ENCODE assay signal across 8 cellular contexts in the genomic region with DNA sequence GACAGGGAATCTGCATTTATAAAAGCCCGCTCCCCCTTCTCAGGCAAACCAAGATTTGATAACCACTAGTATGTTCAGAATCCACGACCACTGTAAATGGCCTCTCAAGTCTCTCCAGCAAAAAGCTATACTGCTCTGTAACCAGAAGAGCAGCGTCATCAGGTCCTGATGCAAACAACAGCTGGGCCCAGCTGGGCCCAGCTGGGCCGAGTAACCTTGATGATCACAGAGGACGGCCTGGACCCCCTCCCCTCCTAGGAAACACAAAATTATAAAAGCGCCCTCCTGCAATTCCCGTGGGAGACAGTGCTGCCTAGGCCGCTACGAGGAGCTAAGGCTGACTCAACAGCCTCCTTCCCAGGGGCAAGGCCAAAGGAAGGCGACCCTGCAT. TPM values are rescaled to one million over a fixed set of nuclear protein-coding genes. Genes with fewer than 3 reads are reported as not detected.
DNase-seq lines count a peak whose midpoint lies in the region; ATAC-seq and TF ChIP-seq lines count a peak whose summit lies in the region.

No MANE protein-coding gene starts in this region.

- H3K36me3 ChIP-seq in Karpas-422 (ENCODE audit: insufficient read depth, low read length), result peaks cover 26% of the 10 kb centered on the region
- no peaks in the 10 kb centered on the region for H3K36me3 ChIP-seq in duodenal mucosa (ENCODE audit: control insufficient read depth in 1 of 2, insufficient read depth in 2 of 2, low read length in 2 of 2)

- H3K9ac ChIP-seq in Karpas-422 (ENCODE audit: low read length) (peak overlapping the region; percentile 86), duodenal mucosa (ENCODE audit: low read depth in 1 of 2, low read length in 2 of 2) (peak overlapping the region; percentile 65 to 86)

- peaks cover 7% of the 10 kb centered on the region for H3K36me3 Mint-ChIP-seq in nephron progenitor cell (ENCODE audit: low read depth)

- H3K27me3 Mint-ChIP-seq in nephron progenitor cell (ENCODE audit: low read depth, poor library complexity), result peaks cover 2% of the 10 kb centered on the region

- H4K20me1 ChIP-seq in Karpas-422 (ENCODE audit: insufficient read depth, low read depth, low read length), result peaks cover 37% of the 10 kb centered on the region

- peak; percentile 3 for ATAC-seq in GM19023 (IDR thresholded peaks at IDR 0.05; ENCODE audit: unreplicated experiment)

- H3K4me1 ChIP-seq in Karpas-422 (ENCODE audit: low read length) (peaks cover 30% of the 10 kb centered on the region), duodenal mucosa (ENCODE audit: control insufficient read depth in 1 of 2, insufficient read depth in 2 of 2, low read length in 2 of 2) (peaks cover 17 to 22% of the 10 kb centered on the region in 2 donors)

- peaks cover 45% of the 10 kb centered on the region for H3K4me1 Mint-ChIP-seq in nephron progenitor cell

- no peaks in the 10 kb centered on the region for H3K9me3 ChIP-seq in Karpas-422 (ENCODE audit: low read length)
- no peaks in the 10 kb centered on the region for H3K9me3 ChIP-seq in duodenal mucosa (ENCODE audit: control insufficient read depth in 1 of 2, low read length in 2 of 2)

- H3K4me2 ChIP-seq in Karpas-422 (ENCODE audit: low read depth, low read length, poor library complexity, severe bottlenecking), result peak overlapping the region; percentile 96

- peak overlapping the region; percentile 95 for H3K4me3 Mint-ChIP-seq in nephron progenitor cell

- peak overlapping the region; percentile 97 for H3K4me3 ChIP-seq in Karpas-422 (ENCODE audit: low read length)
- peak overlapping the region; percentile 91 to 99 for H3K4me3 ChIP-seq in duodenal mucosa (ENCODE audit: low read depth in 1 of 2, low read length in 2 of 2)

- H3K27me3 ChIP-seq in Karpas-422 (ENCODE audit: low read length) (no peaks in the 10 kb centered on the region), duodenal mucosa (ENCODE audit: control insufficient read depth in 1 of 2, insufficient read depth in 2 of 2, low read length in 2 of 2) (no peaks in the 10 kb centered on the region)

- H3K79me2 ChIP-seq in Karpas-422 (ENCODE audit: low read length), result peaks cover 18% of the 10 kb centered on the region

- H3K27ac Mint-ChIP-seq in nephron progenitor cell, result peak overlapping the region; percentile 100

- no peak for TF ChIP-seq CTCF in nephron progenitor cell (IDR thresholded peaks at IDR 0.05)

- H3K27ac ChIP-seq in Karpas-422 (ENCODE audit: low read length) (no peak overlapping the region), duodenal mucosa (ENCODE audit: low read depth, low read length) (peak overlapping the region; percentile 92)

- no peaks in the 10 kb centered on the region for H3K9me2 ChIP-seq in Karpas-422 (replicated peaks; ENCODE audit: insufficient read depth, low read length)

- no peaks in the 10 kb centered on the region for H3K9me3 Mint-ChIP-seq in nephron progenitor cell

- H2AFZ ChIP-seq in Karpas-422 (ENCODE audit: low read length), result peak overlapping the region; percentile 69

- DNase-seq in Karpas-422, result no peak
- no peak for DNase-seq in nephron progenitor cell
- no peak for DNase-seq in glomerular visceral epithelial cell (ENCODE audit: extremely low spot score)
- no peak for DNase-seq in activated CD8-positive, alpha-beta memory T cell treated with anti-CD3 and anti-CD28 coated beads for 24 hours
- DNase-seq in NCI-H2029 treated with DMSO at 0.1 percent for 48 hours (lab: John Stamatoyannopoulos, UW), result no peak
- no peak for DNase-seq in A172 (ENCODE audit: low spot score)

RNA-seq across cellular contexts. Expression of a gene that starts 0.5 kb away (rescaled TPM):
- 16.4 and 16.5 TPM in 2 replicates for total RNA-seq in Karpas-422 (2014; rRNA removed; shearing (Covaris generic); ENCODE audit: low replicate concordance)
- 28.5 and 32.3 TPM in 2 replicates for total RNA-seq in A172 (2014; rRNA removed; shearing (Covaris generic))

RNA-seq across cellular contexts. Expression of a gene that starts 12.2 kb away (rescaled TPM):
- 0.41 TPM in 1 of 2 replicates, not detected in the other for total RNA-seq in Karpas-422 (2014; rRNA removed; shearing (Covaris generic); ENCODE audit: low replicate concordance)
- 0.09 and 0.19 TPM in 2 replicates for total RNA-seq in A172 (2014; rRNA removed; shearing (Covaris generic))
